ENCODE assay signal across 1 cellular context in genomic region chr19:57016076-57016475, GRCh38.
TF ChIP-seq lines count a peak whose summit lies in the region.

No MANE protein-coding gene starts in this region.

TF ChIP-seq in HepG2, 621 proteins besides CTCF, POLR2A, EP300 and RAD21 (continued from another document):
- TF ChIP-seq ZNF687 (CRISPR knock-in tag; IDR thresholded peaks at IDR 0.05) (0 out of 2 replicates have a peak, but pooled peaks have one; percentile 19), ZNF503 (CRISPR knock-in tag; IDR thresholded peaks at IDR 0.05) (no peak), TBX2 (CRISPR knock-in tag; IDR thresholded peaks at IDR 0.05; ENCODE audit: borderline replicate concordance) (no peak)
TF ChIP-seq in HepG2: peak in this region for 1.
